In genomic region chr6:143902827-143903226, GRCh38 we compare ENCODE assay signal across 19 cellular contexts. TPM values are rescaled to one million over a fixed set of nuclear protein-coding genes. Genes with fewer than 3 reads are reported as not detected.
DNase-seq lines count a peak whose midpoint lies in the region; ATAC-seq and TF ChIP-seq lines count a peak whose summit lies in the region.
"Had no signal": no experiment of that assay in that cellular context is flagged by ENCODE, and none has a peak within 500 bp of the region (broad histone marks: within the 10 kb centered on the region; RNA-seq: fewer than 3 reads in every experiment).

No MANE protein-coding gene starts in this region.

- TF ChIP-seq CTCF in left ventricle myocardium inferior (IDR thresholded peaks at IDR 0.05; ENCODE audit: borderline replicate concordance): no peak
- no peak for TF ChIP-seq CTCF in hepatocyte (IDR thresholded peaks at IDR 0.05; ENCODE audit: poor library complexity)
- TF ChIP-seq CTCF in sigmoid colon (IDR thresholded peaks at IDR 0.05): no peak
- TF ChIP-seq CTCF in coronary artery (IDR thresholded peaks at IDR 0.05): no peak

- H3K36me3 ChIP-seq in left ventricle myocardium inferior (no peaks in the 10 kb centered on the region), hepatocyte (replicated peaks; ENCODE audit: insufficient read depth, low read depth) (no peaks in the 10 kb centered on the region), sigmoid colon (no peaks in the 10 kb centered on the region), aorta (ENCODE audit: control insufficient read depth in 1 of 2, insufficient read depth in 2 of 2, low read length in 1 of 2) (no peaks in the 10 kb centered on the region)

- H3K27me3 ChIP-seq in left ventricle myocardium inferior (ENCODE audit: low read depth) (no peaks in the 10 kb centered on the region), hepatocyte (no peaks in the 10 kb centered on the region), sigmoid colon (no peaks in the 10 kb centered on the region), aorta (ENCODE audit: control insufficient read depth in 1 of 2, insufficient read depth in 2 of 2, low read length in 1 of 2) (no peaks in the 10 kb centered on the region)

- H3K9me2 ChIP-seq in hepatocyte (replicated peaks; ENCODE audit: insufficient read depth): no peaks in the 10 kb centered on the region

- H3K79me2 ChIP-seq in hepatocyte: no peaks in the 10 kb centered on the region

- WGBS in hepatocyte (ENCODE audit: low lambda C conversion rate, missing lambda C conversion rate): 96% methylated on average over 2 of the region's 2 CpGs
- 93 to 94% methylated on average over 2 of the region's 2 CpGs for WGBS in sigmoid colon, 2 donors
- 87 to 94% methylated on average over 2 of the region's 2 CpGs for WGBS in aorta, 2 donors

- no peak for DNase-seq in left ventricle myocardium inferior
- no peak for DNase-seq in cardiac septum (ENCODE audit: low spot score)
- DNase-seq in hepatocyte (ENCODE audit: low spot score): no peak
- DNase-seq in sigmoid colon: no peak
- no peak for DNase-seq in aorta
- no peak for DNase-seq in coronary artery (ENCODE audit: low spot score)
- no peak for DNase-seq in cerebellar nuclear complex (lab: John Stamatoyannopoulos, UW)
- DNase-seq: COR-L47, DMS153, Kasumi-1, NCI-H1417, NCI-H1930, NCI-H2171 treated with DMSO at 0.1 percent for 48 hours, NCI-H510A treated with DMSO at 0.1 percent for 48 hours, SIG-M5 had no signal

- peak; percentile 47 for ATAC-seq in aorta (ENCODE audit: low FRiP score)
- no peak for ATAC-seq in GM18861 (IDR thresholded peaks at IDR 0.05; ENCODE audit: unreplicated experiment)
- ATAC-seq: GM23338, HepG2 had no signal

- no peak overlapping the region for H3K4me3 ChIP-seq in left ventricle myocardium inferior
- no peak overlapping the region for H3K4me3 ChIP-seq in hepatocyte
- H3K4me3 ChIP-seq in sigmoid colon: no peak overlapping the region
- no peak overlapping the region for H3K4me3 ChIP-seq in aorta (ENCODE audit: low read length in 2 of 2)
- no peak overlapping the region for H3K4me3 ChIP-seq in coronary artery
- H3K4me3 ChIP-seq: GM23338 had no signal

- intact Hi-C loops in left ventricle myocardium inferior (cut with micrococcal nuclease) (no loop called here), cardiac septum (cut with DNase I) (no loop called here), sigmoid colon (cut with DNase I) (no loop called here), aorta (cut with DNase I) (no loop called here)

- peaks cover 17% of the 10 kb centered on the region for H3K4me1 ChIP-seq in left ventricle myocardium inferior
- H3K4me1 ChIP-seq in hepatocyte (ENCODE audit: insufficient read depth): peaks cover 5% of the 10 kb centered on the region
- H3K4me1 ChIP-seq in sigmoid colon: peaks cover 0 to 18% (median 14%) of the 10 kb centered on the region in 4 donors
- peaks cover 0 to 2% of the 10 kb centered on the region in 2 donors for H3K4me1 ChIP-seq in aorta (ENCODE audit: control insufficient read depth in 1 of 2, insufficient read depth in 2 of 2, low read length in 2 of 2)

- H3K27ac ChIP-seq in left ventricle myocardium inferior (replicated peaks) (peak overlapping the region; percentile 67), hepatocyte (peak overlapping the region; percentile 65), sigmoid colon (peak overlapping the region; percentile 43 to 63 (median 45)), aorta (ENCODE audit: low read depth in 1 of 2, low read length in 2 of 2) (no peak overlapping the region), coronary artery (no peak overlapping the region)

- H4K20me1 ChIP-seq in hepatocyte (ENCODE audit: insufficient read depth, poor library complexity, severe bottlenecking): no peaks in the 10 kb centered on the region

- TF ChIP-seq POLR2A in sigmoid colon (IDR thresholded peaks at IDR 0.05): no peak

- no peak overlapping the region for H2AFZ ChIP-seq in hepatocyte

- H3K9me3 ChIP-seq in left ventricle myocardium inferior (replicated peaks) (peaks cover 11% of the 10 kb centered on the region), hepatocyte (ENCODE audit: low read depth) (no peaks in the 10 kb centered on the region), sigmoid colon (no peaks in the 10 kb centered on the region), aorta (ENCODE audit: control insufficient read depth, low read length) (no peaks in the 10 kb centered on the region)

- no peak for TF ChIP-seq EP300 in sigmoid colon (IDR thresholded peaks at IDR 0.05)

- H3K4me2 ChIP-seq in hepatocyte: peak overlapping the region; percentile 23
- H3K4me2 ChIP-seq: GM23338 had no signal

RNA-seq across cellular contexts. Expression of gene ZC2HC1B, which starts 38.6 kb away (rescaled TPM):
- total RNA-seq in left ventricle myocardium inferior (not detected), cardiac septum (not detected), hepatocyte (not detected in 2 replicates), sigmoid colon (not detected), aorta (not detected)
- polyA plus RNA-seq in hepatocyte (not detected in 2 replicates), sigmoid colon (not detected), aorta (not detected)
- total RNA-seq: GM23338, HepG2 had no signal
- polyA plus RNA-seq: CD14-positive monocyte, GM23338, HepG2 had no signal

RNA-seq across cellular contexts. Expression of gene LTV1, which starts 59.7 kb away (rescaled TPM):
- total RNA-seq in left ventricle myocardium inferior (12.9 TPM), cardiac septum (14.6 TPM), hepatocyte (21.6 and 22.7 TPM in 2 replicates), sigmoid colon (10 to 100 TPM in 3 of 4 donors, 1 to 10 TPM in 1; 10.0 to 16.8 (median 16.4) TPM), aorta (10 to 100 TPM; 16.5 to 16.7 TPM)
- polyA plus RNA-seq in hepatocyte (27.8 and 29.1 TPM in 2 replicates), sigmoid colon (10 to 100 TPM; 14.3 to 22.2 (median 16.2) TPM), aorta (10 to 100 TPM; 20.2 to 20.3 TPM)

Comparison
In these comparisons a context has a peak if more than half of its experiments do, and no peak if none do; other contexts are left out.
1. H3K27ac ChIP-seq: peak in left ventricle myocardium inferior (single experiment), hepatocyte (single experiment) and sigmoid colon (4 of 4); none in aorta (0 of 2) and coronary artery (0 of 2).